In genomic region chr10:43035785-43036184, GRCh38 we compare ENCODE assay signal across 22 cellular contexts.
"Had no signal": no experiment of that assay in that cellular context is flagged by ENCODE, and none has a peak within 500 bp of the region (broad histone marks: within the 10 kb centered on the region; RNA-seq: fewer than 3 reads in every experiment).

No MANE protein-coding gene starts in this region.

- H3K4me1 ChIP-seq: gastroesophageal sphincter, heart right ventricle, psoas muscle, right atrium auricular region, spleen, vagina had no signal

- H3K4me1 Mint-ChIP-seq: activated naive CD4-positive, alpha-beta T cell treated with anti-CD3 and anti-CD28 coated beads, Interleukin-2, amount 10 ng/mL, durations not matched to agents 7 days and 5 days; nephron had no signal

- H3K36me3 ChIP-seq: gastroesophageal sphincter, heart right ventricle, neutrophil, ovary, right atrium auricular region, spleen, thoracic aorta, vagina had no signal

- H3K9me3 ChIP-seq: neutrophil, ovary had no signal

- H3K27me3 Mint-ChIP-seq: activated CD4-positive, alpha-beta memory T cell treated with anti-CD3 and anti-CD28 coated beads for 36 hours; activated naive CD4-positive, alpha-beta T cell treated with anti-CD3 and anti-CD28 coated beads, Interleukin-2, amount 10 ng/mL, durations not matched to agents 7 days and 5 days; type B pancreatic cell had no signal

- H3K27me3 ChIP-seq: gastroesophageal sphincter, heart right ventricle, neutrophil, ovary, right atrium auricular region, spleen, vagina had no signal

- ATAC-seq: activated T-cell treated with anti-CD3 and anti-CD28 coated beads, Interleukin-2, amount 50 U/mL, for 72 hours; gastroesophageal sphincter; heart right ventricle; left colon; psoas muscle had no signal

- H3K27ac ChIP-seq: coronary artery, gastroesophageal sphincter, heart right ventricle, neutrophil, ovary, psoas muscle, right atrium auricular region, spleen, thoracic aorta, vagina had no signal

- H3K4me3 Mint-ChIP-seq: activated CD4-positive, alpha-beta memory T cell treated with anti-CD3 and anti-CD28 coated beads for 36 hours; activated naive CD4-positive, alpha-beta T cell treated with anti-CD3 and anti-CD28 coated beads, Interleukin-2, amount 10 ng/mL, durations not matched to agents 7 days and 5 days; activated T-cell treated with anti-CD3 and anti-CD28 coated beads, Interleukin-2, amount 50 U/mL, for 72 hours; nephron; type B pancreatic cell had no signal

- H3K4me3 ChIP-seq: coronary artery, gastroesophageal sphincter, heart right ventricle, ovary, psoas muscle, right atrium auricular region, spleen, thoracic aorta, vagina had no signal

- H3K36me3 Mint-ChIP-seq: activated CD4-positive, alpha-beta memory T cell treated with anti-CD3 and anti-CD28 coated beads for 36 hours; activated naive CD4-positive, alpha-beta T cell treated with anti-CD3 and anti-CD28 coated beads, Interleukin-2, amount 10 ng/mL, durations not matched to agents 7 days and 5 days; type B pancreatic cell had no signal

- DNase-seq: activated CD4-positive, alpha-beta memory T cell treated with anti-CD3 and anti-CD28 coated beads for 36 hours; activated CD4-positive, alpha-beta T cell treated with anti-CD3 and anti-CD28 coated beads for 48 hours; activated effector memory CD4-positive, alpha-beta T cell treated with Interleukin-2 at 50 U/mL for 16 hours; activated naive CD4-positive, alpha-beta T cell treated with anti-CD3 and anti-CD28 coated beads, Interleukin-2, amount 10 ng/mL, durations not matched to agents 7 days and 5 days; activated T-cell treated with anti-CD3 and anti-CD28 coated beads, Interleukin-2, amount 50 U/mL, for 72 hours; amygdala; heart right ventricle; left colon; mesenchymal stem cell; psoas muscle; spleen; stimulated activated CD4-positive, alpha-beta T cell treated with anti-CD3 and anti-CD28 coated beads, Interleukin-4, amount 100 ng/mL, for 1 hour; stimulated activated naive CD4-positive, alpha-beta T cell treated with Interleukin-2 at 50 U/mL for 16 hours had no signal

- H3K27ac Mint-ChIP-seq: activated CD4-positive, alpha-beta memory T cell treated with anti-CD3 and anti-CD28 coated beads for 36 hours; activated naive CD4-positive, alpha-beta T cell treated with anti-CD3 and anti-CD28 coated beads, Interleukin-2, amount 10 ng/mL, durations not matched to agents 7 days and 5 days; activated T-cell treated with anti-CD3 and anti-CD28 coated beads, Interleukin-2, amount 50 U/mL, for 72 hours; nephron; type B pancreatic cell had no signal
